Comparison of ENCODE assay signal across 1 cellular context in the genomic region with DNA sequence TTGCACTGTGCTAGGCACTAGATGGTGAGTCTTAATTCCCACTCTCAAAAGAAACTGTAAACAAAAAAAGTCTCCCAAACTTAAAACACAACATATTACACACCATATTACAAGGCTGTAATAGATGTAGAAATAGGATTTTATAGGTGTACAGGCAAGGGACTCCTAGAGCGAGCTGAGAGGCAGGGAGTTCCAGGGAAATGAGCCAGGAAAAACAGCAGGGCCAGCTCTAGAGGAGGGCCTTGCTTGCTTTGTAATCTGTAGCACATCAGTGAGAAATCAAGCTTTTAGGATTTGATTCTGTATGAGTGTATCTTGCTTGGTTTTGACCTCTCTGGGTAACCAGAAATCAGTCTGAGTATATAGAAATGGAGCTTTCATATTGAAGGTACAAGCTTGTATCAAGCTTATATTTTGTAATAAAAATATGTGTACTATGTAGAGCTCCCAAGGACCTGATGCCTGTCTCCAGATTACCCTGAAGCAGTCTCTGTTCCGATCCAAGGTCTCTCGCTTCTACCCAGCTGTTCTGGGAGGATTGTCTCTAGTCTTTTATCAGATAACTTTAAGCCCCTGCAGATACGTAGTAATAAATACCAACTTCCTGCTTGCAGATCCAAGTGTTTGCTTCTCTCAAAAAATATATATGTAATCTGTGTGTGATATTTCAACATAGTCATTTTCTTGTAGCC.
TF ChIP-seq lines count a peak whose summit lies in the region.

No MANE protein-coding gene starts in this region.

TF ChIP-seq in IMR-90, 13 proteins besides CTCF, POLR2A, EP300 and RAD21:
- TF ChIP-seq CEBPB (IDR thresholded peaks at IDR 0.05; ENCODE audit: low read depth, low read length): 0 out of 2 replicates have a peak, but pooled peaks have one; percentile 40
- no peak for TF ChIP-seq MAFK (IDR thresholded peaks at IDR 0.05; ENCODE audit: low read depth, low read length)
